ENCODE assay signal across 8 cellular contexts in the genomic region with DNA sequence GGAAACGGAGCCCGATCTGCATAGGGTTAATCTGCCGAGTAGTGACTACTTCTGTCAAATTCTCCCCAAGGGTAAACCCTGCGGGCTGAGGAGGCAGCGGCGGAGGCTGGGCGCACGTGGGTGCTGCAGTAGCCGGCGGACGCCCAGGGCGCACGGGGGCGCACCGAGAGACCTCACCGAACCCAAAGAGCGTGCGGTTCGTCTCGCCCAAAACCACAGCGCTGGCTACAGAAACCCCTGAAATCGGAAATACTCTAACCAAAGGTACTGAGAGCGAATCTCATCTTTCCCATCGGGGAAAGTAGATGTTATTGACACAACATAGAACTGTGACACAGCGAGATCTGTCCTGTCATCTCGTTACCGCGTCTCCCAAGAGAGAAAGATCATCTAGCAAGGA. TPM values are rescaled to one million over a fixed set of nuclear protein-coding genes. Genes with fewer than 3 reads are reported as not detected.
A peak's percentile ranks its signal among the peaks of the same experiment; 100 is the strongest.
DNase-seq lines count a peak whose midpoint lies in the region; ATAC-seq and TF ChIP-seq lines count a peak whose summit lies in the region.

No MANE protein-coding gene starts in this region.

- H3K79me2 ChIP-seq in ACC112 (ENCODE audit: control insufficient read depth, insufficient read depth, low read length, unreplicated experiment) (no peaks in the 10 kb centered on the region), neural progenitor cell (ENCODE audit: low read depth) (no peaks in the 10 kb centered on the region), OCI-LY7 (ENCODE audit: insufficient read depth, low read depth, low read length) (no peaks in the 10 kb centered on the region)

- H3K9ac ChIP-seq in neural progenitor cell (no peak overlapping the region), colonic mucosa (ENCODE audit: low read depth in 2 of 2, low read length in 2 of 2) (no peak overlapping the region)

- peaks cover 14% of the 10 kb centered on the region for H3K4me1 Mint-ChIP-seq in central memory CD8-positive, alpha-beta T cell
- peaks cover 10% of the 10 kb centered on the region for H3K4me1 Mint-ChIP-seq in neural progenitor cell

- peaks cover 4% of the 10 kb centered on the region for H3K36me3 Mint-ChIP-seq in central memory CD8-positive, alpha-beta T cell (ENCODE audit: insufficient read depth)
- H3K36me3 Mint-ChIP-seq in neural progenitor cell = peaks cover 5% of the 10 kb centered on the region

- H3K4me3 ChIP-seq in ACC112 (ENCODE audit: low read depth, low read length) (peak overlapping the region; percentile 63), neural progenitor cell (peak overlapping the region; percentile 57), OCI-LY7 (ENCODE audit: low read depth, low read length, poor library complexity, severe bottlenecking) (no peak overlapping the region), colonic mucosa (no peak overlapping the region)

- POLR2A ChIA-PET in OCI-LY7 (lab: Charles Lee) = interaction anchor here (0.6 kb wide), 1 partner anchor 122 kb away, joined by 3 read pairs; no protein-coding TSS in a partner anchor

- H3K4me3 Mint-ChIP-seq in central memory CD8-positive, alpha-beta T cell = peak overlapping the region; percentile 16
- H3K4me3 Mint-ChIP-seq in neural progenitor cell = peak overlapping the region; percentile 81

- no TSS peak for BruUV-seq in OCI-LY7 (replicated peaks; lab: Mats Ljungman, UMichigan)

- H3K27ac ChIP-seq in ACC112 (ENCODE audit: low read depth, low read length) (no peak overlapping the region), neural progenitor cell (no peak overlapping the region), OCI-LY7 (ENCODE audit: low read depth, low read length, poor library complexity, severe bottlenecking) (no peak overlapping the region), colonic mucosa (no peak overlapping the region)

- CTCF ChIA-PET in OCI-LY7 (lab: Charles Lee; ENCODE audit: unreplicated experiment) = no interaction called here

- intact Hi-C loops in OCI-LY7 (cut with micrococcal nuclease; ENCODE audit: unreplicated experiment) = no loop called here
- intact Hi-C loops in colonic mucosa (cut with DNase I) = no loop called here

- H3K4me2 ChIP-seq in neural progenitor cell = peak overlapping the region; percentile 96
- no peak overlapping the region for H3K4me2 ChIP-seq in OCI-LY7 (ENCODE audit: low read length)

- H3K4me1 ChIP-seq in ACC112 (ENCODE audit: control insufficient read depth, insufficient read depth, low read length, unreplicated experiment) (no peaks in the 10 kb centered on the region), neural progenitor cell (peaks cover 3% of the 10 kb centered on the region), OCI-LY7 (ENCODE audit: insufficient read depth, low read length, poor library complexity, severe bottlenecking) (no peaks in the 10 kb centered on the region), colonic mucosa (no peaks in the 10 kb centered on the region)

- no peaks in the 10 kb centered on the region for H3K9me2 ChIP-seq in OCI-LY7 (ENCODE audit: insufficient read depth, low read length)

- peak; percentile 87 for ATAC-seq in GM19397 (IDR thresholded peaks at IDR 0.05; ENCODE audit: unreplicated experiment)
- ATAC-seq in central memory CD8-positive, alpha-beta T cell (replicated peaks; ENCODE audit: extremely low read depth, poor library complexity, severe bottlenecking) = no peak

- H3K9me3 ChIP-seq in neural progenitor cell (ENCODE audit: low read depth) (no peaks in the 10 kb centered on the region), OCI-LY7 (ENCODE audit: low read length) (no peaks in the 10 kb centered on the region), colonic mucosa (no peaks in the 10 kb centered on the region)

- H3K36me3 ChIP-seq in ACC112 (ENCODE audit: insufficient read depth, low read length) = no peaks in the 10 kb centered on the region
- no peaks in the 10 kb centered on the region for H3K36me3 ChIP-seq in neural progenitor cell
- H3K36me3 ChIP-seq in OCI-LY7 (ENCODE audit: insufficient read depth, low read length) = no peaks in the 10 kb centered on the region
- no peaks in the 10 kb centered on the region for H3K36me3 ChIP-seq in colonic mucosa

- H3F3A ChIP-seq in neural progenitor cell (ENCODE audit: low read depth) = no peaks in the 10 kb centered on the region

- peak overlapping the region; percentile 55 for H2AFZ ChIP-seq in ACC112 (ENCODE audit: low read length, unreplicated experiment)
- H2AFZ ChIP-seq in neural progenitor cell (replicated peaks) = peak overlapping the region; percentile 74
- H2AFZ ChIP-seq in OCI-LY7 (ENCODE audit: low read length) = no peak overlapping the region

- no peaks in the 10 kb centered on the region for H3K9me3 Mint-ChIP-seq in central memory CD8-positive, alpha-beta T cell
- H3K9me3 Mint-ChIP-seq in neural progenitor cell = peaks cover 22% of the 10 kb centered on the region

- H3K27me3 ChIP-seq in ACC112 (ENCODE audit: insufficient read depth, low read length) (peaks cover 53% of the 10 kb centered on the region), neural progenitor cell (peaks cover 40% of the 10 kb centered on the region), colonic mucosa (peaks cover 4% of the 10 kb centered on the region)

- H3K27me3 Mint-ChIP-seq in central memory CD8-positive, alpha-beta T cell = peaks cover 59% of the 10 kb centered on the region
- no peaks in the 10 kb centered on the region for H3K27me3 Mint-ChIP-seq in neural progenitor cell (ENCODE audit: insufficient read depth, low read depth)

- DNase-seq in M059J (ENCODE audit: low read depth) (peak; percentile 30), neural progenitor cell (ENCODE audit: low spot score) (peak; percentile 66), OCI-LY7 (ENCODE audit: low spot score) (no peak), colonic mucosa (no peak)
- no peak for DNase-seq in central memory CD8-positive, alpha-beta T cell (ENCODE audit: low spot score in 2 of 2)
- DNase-seq in central memory CD4-positive, alpha-beta T cell = no peak

- no peak overlapping the region for H3K27ac Mint-ChIP-seq in central memory CD8-positive, alpha-beta T cell (ENCODE audit: low read depth)
- H3K27ac Mint-ChIP-seq in neural progenitor cell = peak overlapping the region; percentile 28

- H4K20me1 ChIP-seq in neural progenitor cell (ENCODE audit: low read depth) (no peaks in the 10 kb centered on the region), OCI-LY7 (ENCODE audit: insufficient read depth, low read length) (no peaks in the 10 kb centered on the region; the same call in 1 of the 2 replicates)

- TF ChIP-seq CTCF in neural progenitor cell (IDR thresholded peaks at IDR 0.05) (peak; percentile 49), OCI-LY7 (conservative IDR thresholded peaks at IDR 0.05; ENCODE audit: low read length) (no peak), colonic mucosa (IDR thresholded peaks at IDR 0.05) (no peak)

RNA-seq across cellular contexts. Expression of a gene that starts 56.0 kb away (rescaled TPM):
- 1.2 and 3.2 TPM in 2 replicates for total RNA-seq in M059J (2014; rRNA removed; shearing (Covaris generic))
- total RNA-seq in neural progenitor cell (ENCODE audit: low replicate concordance) (0.64 and 0.99 TPM in 2 replicates), OCI-LY7 (2022) (not detected in 2 replicates), colonic mucosa (under 1 TPM; 0.32 to 0.58 TPM)
- 0.03 TPM in 1 of 2 replicates, not detected in the other for total RNA-seq in OCI-LY7 (2014; rRNA removed; shearing (Covaris generic))

Comparison
In these comparisons a context has a peak if more than half of its experiments do, and no peak if none do; other contexts are left out.
1. H3K4me3 ChIP-seq: peak in ACC112 (single experiment) and neural progenitor cell (single experiment); none in OCI-LY7 (single experiment) and colonic mucosa (single experiment).
2. DNase-seq: peak in M059J (single experiment) and neural progenitor cell (single experiment); none in central memory CD8-positive, alpha-beta T cell (0 of 2), OCI-LY7 (single experiment), central memory CD4-positive, alpha-beta T cell (single experiment) and colonic mucosa (single experiment).